In the genomic region with DNA sequence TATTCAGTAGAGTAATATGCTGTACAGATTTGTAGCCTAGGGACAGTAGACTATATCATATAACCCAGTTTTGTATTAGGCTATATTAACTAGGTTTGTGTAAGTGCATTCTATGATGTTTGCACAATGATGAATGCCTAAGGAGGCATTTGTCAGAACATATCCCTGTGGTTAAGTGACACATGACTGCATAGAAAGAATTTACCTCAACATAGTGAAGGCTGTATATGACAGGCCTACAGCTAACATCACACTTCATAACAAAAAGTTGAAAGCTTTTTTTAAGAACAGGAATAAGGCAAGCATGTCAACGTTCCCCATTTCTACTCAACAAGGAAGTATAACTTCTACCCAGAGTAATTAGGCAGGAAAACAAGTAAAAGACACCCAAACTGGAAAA, we compare ENCODE assay signal across 18 cellular contexts.
DNase-seq lines count a peak whose midpoint lies in the region; ATAC-seq and TF ChIP-seq lines count a peak whose summit lies in the region.
"Had no signal": no experiment of that assay in that cellular context is flagged by ENCODE, and none has a peak within 500 bp of the region (broad histone marks: within the 10 kb centered on the region; RNA-seq: fewer than 3 reads in every experiment).

No MANE protein-coding gene starts in this region.

- peaks cover 20% of the 10 kb centered on the region for H3K4me1 ChIP-seq in OCI-LY3 (ENCODE audit: low read length)
- H3K4me1 ChIP-seq: tibial nerve had no signal

- H4K20me1 ChIP-seq in OCI-LY3 (ENCODE audit: insufficient read depth, low read length): no peaks in the 10 kb centered on the region

- 0 out of 2 replicates have a peak overlapping the region, but pooled peaks have one; percentile 51 for H2AFZ ChIP-seq in OCI-LY3 (ENCODE audit: low read depth, low read length)

- TF ChIP-seq CTCF in OCI-LY3 (IDR thresholded peaks at IDR 0.05; ENCODE audit: low read depth, low read length): no peak

- peak overlapping the region; percentile 17 for H3K4me2 ChIP-seq in OCI-LY3 (ENCODE audit: low read length)

- peak; percentile 26 for DNase-seq in CD1c-positive myeloid dendritic cell (ENCODE audit: extremely low spot score)
- peak; percentile 76 for DNase-seq in epithelial cell of prostate (ENCODE audit: low read depth, low spot score)
- no peak for DNase-seq in middle frontal gyrus (ENCODE audit: extremely low spot score, low spot score)
- DNase-seq in islet precursor cell: no peak
- DNase-seq in MG63: no peak
- DNase-seq: activated T-cell treated with anti-CD3 and anti-CD28 coated beads, Interleukin-2, amount 50 U/mL, for 48 hours; H9; NCI-H1694 treated with DMSO at 0.1 percent for 48 hours; NCI-H526 treated with DMSO at 0.1 percent for 48 hours; SJCRH30; stimulated activated CD4-positive, alpha-beta T cell treated with anti-CD3 and anti-CD28 coated beads, Interleukin-2, amount 100 ng/mL, for 24 hours had no signal

- no peaks in the 10 kb centered on the region for H3K9me3 ChIP-seq in OCI-LY3 (ENCODE audit: insufficient read depth, low read length)
- no peaks in the 10 kb centered on the region for H3K9me3 ChIP-seq in MG63
- H3K9me3 ChIP-seq: neutrophil, SJCRH30, tibial nerve had no signal

- H3K4me3 ChIP-seq in OCI-LY3 (ENCODE audit: low read length) (no peak overlapping the region), MG63 (no peak overlapping the region)
- H3K4me3 ChIP-seq: K562, SJCRH30, tibial nerve had no signal

- no peaks in the 10 kb centered on the region for H3K79me2 ChIP-seq in OCI-LY3 (ENCODE audit: low read length)

- no peaks in the 10 kb centered on the region for H3K27me3 ChIP-seq in OCI-LY3 (ENCODE audit: low read depth, low read length)
- no peaks in the 10 kb centered on the region for H3K27me3 ChIP-seq in MG63
- H3K27me3 ChIP-seq: neutrophil, SJCRH30, tibial nerve had no signal

- H3K27ac ChIP-seq in OCI-LY3 (ENCODE audit: low read length) (peak overlapping the region; percentile 47), epithelial cell of prostate (no peak overlapping the region)
- H3K27ac ChIP-seq: neutrophil, SJCRH30, tibial nerve had no signal

- H3K36me3 ChIP-seq in OCI-LY3 (replicated peaks; ENCODE audit: low read depth, low read length) (no peaks in the 10 kb centered on the region), MG63 (no peaks in the 10 kb centered on the region)
- H3K36me3 ChIP-seq: neutrophil, SJCRH30, tibial nerve had no signal

- peak; percentile 60 for ATAC-seq in HG03442 (IDR thresholded peaks at IDR 0.05; ENCODE audit: unreplicated experiment)
- no peak for ATAC-seq in GM19395 (IDR thresholded peaks at IDR 0.05; ENCODE audit: unreplicated experiment)
- ATAC-seq: K562, sciatic nerve had no signal

- no peak overlapping the region for H3K9ac ChIP-seq in OCI-LY3 (ENCODE audit: low read length)

Comparison
In these comparisons a context has a peak if more than half of its experiments do, and no peak if none do; other contexts are left out.
1. DNase-seq: peak in CD1c-positive myeloid dendritic cell (single experiment) and epithelial cell of prostate (single experiment); none in middle frontal gyrus (single experiment), islet precursor cell (single experiment) and MG63 (single experiment).